28 cellular contexts compared by ENCODE assay signal in genomic region chr2:185161701-185162100, GRCh38.
DNase-seq lines count a peak whose midpoint lies in the region; ATAC-seq and TF ChIP-seq lines count a peak whose summit lies in the region.
"Had no signal": no experiment of that assay in that cellular context is flagged by ENCODE, and none has a peak within 500 bp of the region (broad histone marks: within the 10 kb centered on the region; RNA-seq: fewer than 3 reads in every experiment).

No MANE protein-coding gene starts in this region.

- H3K4me1 ChIP-seq in GM23248 (ENCODE audit: insufficient read depth): no peaks in the 10 kb centered on the region
- H3K4me1 ChIP-seq: BE2C, SJSA1 had no signal

- H3K4me3 ChIP-seq in epithelial cell of esophagus (ENCODE audit: low read length) (no peak overlapping the region), GM23248 (no peak overlapping the region)
- H3K4me3 ChIP-seq: SJSA1 had no signal

- H3K4me1 Mint-ChIP-seq in activated naive CD4-positive, alpha-beta T cell treated with anti-CD3 and anti-CD28 coated beads for 36 hours (ENCODE audit: low read depth): no peaks in the 10 kb centered on the region
- H3K4me1 Mint-ChIP-seq: CD14-positive monocyte; CD8-positive, alpha-beta memory T cell had no signal

- CTCF ChIA-PET in activated naive CD4-positive, alpha-beta T cell treated with anti-CD3 and anti-CD28 coated beads for 36 hours (lab: Charles Lee): no interaction called here

- intact Hi-C loops in activated naive CD4-positive, alpha-beta T cell treated with anti-CD3 and anti-CD28 coated beads for 36 hours (cut with micrococcal nuclease): no loop called here

- no peak overlapping the region for H3K4me2 ChIP-seq in GM23248 (ENCODE audit: unreplicated experiment)

- peaks cover 5% of the 10 kb centered on the region for H3K9me3 Mint-ChIP-seq in activated naive CD4-positive, alpha-beta T cell treated with anti-CD3 and anti-CD28 coated beads for 36 hours

- no peak overlapping the region for H2AFZ ChIP-seq in GM23248

- no peak overlapping the region for H3K4me3 Mint-ChIP-seq in activated naive CD4-positive, alpha-beta T cell treated with anti-CD3 and anti-CD28 coated beads for 36 hours
- H3K4me3 Mint-ChIP-seq: CD14-positive monocyte; CD8-positive, alpha-beta memory T cell had no signal

- no peaks in the 10 kb centered on the region for H3K79me2 ChIP-seq in GM23248 (ENCODE audit: insufficient read depth)

- no peak overlapping the region for H3K27ac ChIP-seq in GM23248
- H3K27ac ChIP-seq: HL-60, SJSA1 had no signal

- no peak overlapping the region for H3K9ac ChIP-seq in GM23248

- no peaks in the 10 kb centered on the region for H3K27me3 Mint-ChIP-seq in activated naive CD4-positive, alpha-beta T cell treated with anti-CD3 and anti-CD28 coated beads for 36 hours (ENCODE audit: low read depth)
- H3K27me3 Mint-ChIP-seq: CD8-positive, alpha-beta memory T cell had no signal

- no peaks in the 10 kb centered on the region for H3K36me3 ChIP-seq in GM23248 (ENCODE audit: low read depth)
- H3K36me3 ChIP-seq: BE2C, SJSA1 had no signal

- ATAC-seq in HG02798 (IDR thresholded peaks at IDR 0.05; ENCODE audit: poor library complexity, unreplicated experiment): no peak
- ATAC-seq: PC-3 had no signal

- no peaks in the 10 kb centered on the region for H4K20me1 ChIP-seq in GM23248 (ENCODE audit: insufficient read depth)

- no peaks in the 10 kb centered on the region for H3K36me3 Mint-ChIP-seq in activated naive CD4-positive, alpha-beta T cell treated with anti-CD3 and anti-CD28 coated beads for 36 hours (ENCODE audit: low read depth)
- H3K36me3 Mint-ChIP-seq: CD14-positive monocyte; CD8-positive, alpha-beta memory T cell had no signal

- H3K9me2 ChIP-seq in GM23248 (ENCODE audit: insufficient read depth): no peaks in the 10 kb centered on the region

- H3K9me3 ChIP-seq in GM23248 (ENCODE audit: low read depth): no peaks in the 10 kb centered on the region
- H3K9me3 ChIP-seq: BE2C, SJSA1 had no signal

- no peaks in the 10 kb centered on the region for H3F3A ChIP-seq in GM23248 (ENCODE audit: insufficient read depth)

- WGBS in GM23248 (ENCODE audit: low coverage in 1 of 2, low lambda C conversion rate in 2 of 2, missing lambda C conversion rate in 2 of 2), 2 experiments: 20 to 21% methylated on average over 2 of the region's 2 CpGs

- in situ Hi-C loops in GM23248 (cut with MboI): no loop called here

- peak; percentile 12 for DNase-seq in HCEC 1CT
- DNase-seq in LHCN-M2 (ENCODE audit: low read depth): peak; percentile 28
- peak; percentile 23 for DNase-seq in NCI-H226
- DNase-seq in epithelial cell of esophagus (ENCODE audit: low read depth): peak; percentile 2
- DNase-seq in activated effector memory CD4-positive, alpha-beta T cell treated with Interleukin-2 at 50 U/mL for 16 hours: no peak
- no peak for DNase-seq in activated naive CD4-positive, alpha-beta T cell treated with anti-CD3 and anti-CD28 coated beads for 36 hours
- no peak for DNase-seq in GM23248
- DNase-seq: BE2C; CD8-positive, alpha-beta memory T cell; DMS 273 treated with DMSO at 0.1 percent for 48 hours; DMS79; EL; GF-D8; KBM-7; MM.1S; NCI-H1105 treated with DMSO at 0.1 percent for 48 hours; NCI-H146; NCI-H1930; NCI-H2107; NCI-H446 treated with DMSO at 0.1 percent for 48 hours; NCI-H526; NCI-H82; NK-92 treated with Interleukin-12 subunit alpha and Interleukin-12 subunit beta, amount 100 ng/mL, for 24 hours; PC-3 had no signal

- no peak overlapping the region for H3K27ac Mint-ChIP-seq in activated naive CD4-positive, alpha-beta T cell treated with anti-CD3 and anti-CD28 coated beads for 36 hours
- H3K27ac Mint-ChIP-seq: CD14-positive monocyte; CD8-positive, alpha-beta memory T cell had no signal

- no peaks in the 10 kb centered on the region for H3K27me3 ChIP-seq in GM23248 (replicated peaks; ENCODE audit: insufficient read depth)
- H3K27me3 ChIP-seq: BE2C, SJSA1 had no signal

- TF ChIP-seq CTCF in epithelial cell of esophagus (IDR thresholded peaks at IDR 0.05; ENCODE audit: insufficient read depth, low read depth, low read length, missing control alignments): no peak

Comparison
In these comparisons a context has a peak if more than half of its experiments do, and no peak if none do; other contexts are left out.
1. DNase-seq: peak in HCEC 1CT (single experiment), LHCN-M2 (single experiment), NCI-H226 (single experiment) and epithelial cell of esophagus (single experiment); none in activated effector memory CD4-positive, alpha-beta T cell treated with Interleukin-2 at 50 U/mL for 16 hours (single experiment), activated naive CD4-positive, alpha-beta T cell treated with anti-CD3 and anti-CD28 coated beads for 36 hours (single experiment) and GM23248 (single experiment).